ENCODE assay signal across 1 cellular context in the genomic region with DNA sequence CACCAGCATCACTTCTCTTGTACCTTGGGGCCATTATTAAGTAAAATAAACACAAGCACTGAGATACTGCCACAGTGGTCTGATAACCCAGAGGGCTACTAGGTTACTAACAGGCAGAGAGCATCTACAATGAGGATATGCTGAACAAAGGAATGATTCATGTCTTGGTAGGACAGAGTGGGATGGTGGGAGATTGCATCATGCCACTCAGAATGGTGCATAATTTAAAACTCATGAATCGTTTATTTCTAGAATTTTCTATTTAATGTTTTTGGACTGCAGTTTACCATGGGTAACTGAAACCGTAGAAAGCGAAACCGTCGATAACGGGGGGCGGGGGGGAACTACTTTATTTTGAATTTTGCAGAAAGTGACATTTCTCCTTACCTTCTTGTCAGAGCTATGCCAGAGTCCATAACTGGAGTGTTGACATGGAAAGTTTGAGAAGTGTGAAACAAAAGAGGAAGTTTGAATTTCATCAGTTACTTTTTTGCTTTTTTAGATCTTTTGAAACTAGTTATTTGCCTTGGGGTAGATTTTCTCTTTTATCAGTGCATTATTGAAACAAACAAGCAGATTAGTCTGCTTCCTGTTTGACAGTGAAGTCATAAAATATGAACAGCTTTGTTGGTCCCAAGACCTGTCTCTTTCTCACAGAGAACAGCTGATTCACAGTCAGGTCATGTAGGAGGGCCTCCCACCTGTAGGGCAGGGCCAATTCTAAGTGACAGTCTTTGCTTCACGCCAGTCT.
TF ChIP-seq lines count a peak whose summit lies in the region.

No MANE protein-coding gene starts in this region.

TF ChIP-seq in GM12878, 131 proteins besides CTCF, POLR2A, EP300 and RAD21 (continued from another document):
- TF ChIP-seq, protein P1, sequence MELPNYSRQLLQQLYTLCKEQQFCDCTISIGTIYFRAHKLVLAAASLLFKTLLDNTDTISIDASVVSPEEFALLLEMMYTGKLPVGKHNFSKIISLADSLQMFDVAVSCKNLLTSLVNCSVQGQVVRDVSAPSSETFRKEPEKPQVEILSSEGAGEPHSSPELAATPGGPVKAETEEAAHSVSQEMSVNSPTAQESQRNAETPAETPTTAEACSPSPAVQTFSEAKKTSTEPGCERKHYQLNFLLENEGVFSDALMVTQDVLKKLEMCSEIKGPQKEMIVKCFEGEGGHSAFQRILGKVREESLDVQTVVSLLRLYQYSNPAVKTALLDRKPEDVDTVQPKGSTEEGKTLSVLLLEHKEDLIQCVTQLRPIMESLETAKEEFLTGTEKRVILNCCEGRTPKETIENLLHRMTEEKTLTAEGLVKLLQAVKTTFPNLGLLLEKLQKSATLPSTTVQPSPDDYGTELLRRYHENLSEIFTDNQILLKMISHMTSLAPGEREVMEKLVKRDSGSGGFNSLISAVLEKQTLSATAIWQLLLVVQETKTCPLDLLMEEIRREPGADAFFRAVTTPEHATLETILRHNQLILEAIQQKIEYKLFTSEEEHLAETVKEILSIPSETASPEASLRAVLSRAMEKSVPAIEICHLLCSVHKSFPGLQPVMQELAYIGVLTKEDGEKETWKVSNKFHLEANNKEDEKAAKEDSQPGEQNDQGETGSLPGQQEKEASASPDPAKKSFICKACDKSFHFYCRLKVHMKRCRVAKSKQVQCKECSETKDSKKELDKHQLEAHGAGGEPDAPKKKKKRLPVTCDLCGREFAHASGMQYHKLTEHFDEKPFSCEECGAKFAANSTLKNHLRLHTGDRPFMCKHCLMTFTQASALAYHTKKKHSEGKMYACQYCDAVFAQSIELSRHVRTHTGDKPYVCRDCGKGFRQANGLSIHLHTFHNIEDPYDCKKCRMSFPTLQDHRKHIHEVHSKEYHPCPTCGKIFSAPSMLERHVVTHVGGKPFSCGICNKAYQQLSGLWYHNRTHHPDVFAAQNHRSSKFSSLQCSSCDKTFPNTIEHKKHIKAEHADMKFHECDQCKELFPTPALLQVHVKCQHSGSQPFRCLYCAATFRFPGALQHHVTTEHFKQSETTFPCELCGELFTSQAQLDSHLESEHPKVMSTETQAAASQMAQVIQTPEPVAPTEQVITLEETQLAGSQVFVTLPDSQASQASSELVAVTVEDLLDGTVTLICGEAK (IDR thresholded peaks at IDR 0.05; ENCODE audit: borderline replicate concordance): peak; percentile 68
- TF ChIP-seq NFIC (IDR thresholded peaks at IDR 0.05; ENCODE audit: low read depth, low read length) (peak; percentile 55), SREBF1 (IDR thresholded peaks at IDR 0.05; ENCODE audit: low read length) (no peak), MTA2 (IDR thresholded peaks at IDR 0.05; ENCODE audit: low read depth) (peak; percentile 85), RAD51 (IDR thresholded peaks at IDR 0.05) (peak; percentile 63; the same call in 1 of the 2 replicates), NR2F1 (conservative IDR thresholded peaks at IDR 0.05) (0 out of 2 replicates have a peak, but pooled peaks have one; percentile 30), MYB (IDR thresholded peaks at IDR 0.05; ENCODE audit: borderline replicate concordance, low read depth, low read length) (no peak), ESRRA (IDR thresholded peaks at IDR 0.05; ENCODE audit: low read length) (no peak)
- TF ChIP-seq, protein P2, sequence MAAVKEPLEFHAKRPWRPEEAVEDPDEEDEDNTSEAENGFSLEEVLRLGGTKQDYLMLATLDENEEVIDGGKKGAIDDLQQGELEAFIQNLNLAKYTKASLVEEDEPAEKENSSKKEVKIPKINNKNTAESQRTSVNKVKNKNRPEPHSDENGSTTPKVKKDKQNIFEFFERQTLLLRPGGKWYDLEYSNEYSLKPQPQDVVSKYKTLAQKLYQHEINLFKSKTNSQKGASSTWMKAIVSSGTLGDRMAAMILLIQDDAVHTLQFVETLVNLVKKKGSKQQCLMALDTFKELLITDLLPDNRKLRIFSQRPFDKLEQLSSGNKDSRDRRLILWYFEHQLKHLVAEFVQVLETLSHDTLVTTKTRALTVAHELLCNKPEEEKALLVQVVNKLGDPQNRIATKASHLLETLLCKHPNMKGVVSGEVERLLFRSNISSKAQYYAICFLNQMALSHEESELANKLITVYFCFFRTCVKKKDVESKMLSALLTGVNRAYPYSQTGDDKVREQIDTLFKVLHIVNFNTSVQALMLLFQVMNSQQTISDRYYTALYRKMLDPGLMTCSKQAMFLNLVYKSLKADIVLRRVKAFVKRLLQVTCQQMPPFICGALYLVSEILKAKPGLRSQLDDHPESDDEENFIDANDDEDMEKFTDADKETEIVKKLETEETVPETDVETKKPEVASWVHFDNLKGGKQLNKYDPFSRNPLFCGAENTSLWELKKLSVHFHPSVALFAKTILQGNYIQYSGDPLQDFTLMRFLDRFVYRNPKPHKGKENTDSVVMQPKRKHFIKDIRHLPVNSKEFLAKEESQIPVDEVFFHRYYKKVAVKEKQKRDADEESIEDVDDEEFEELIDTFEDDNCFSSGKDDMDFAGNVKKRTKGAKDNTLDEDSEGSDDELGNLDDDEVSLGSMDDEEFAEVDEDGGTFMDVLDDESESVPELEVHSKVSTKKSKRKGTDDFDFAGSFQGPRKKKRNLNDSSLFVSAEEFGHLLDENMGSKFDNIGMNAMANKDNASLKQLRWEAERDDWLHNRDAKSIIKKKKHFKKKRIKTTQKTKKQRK (IDR thresholded peaks at IDR 0.05; ENCODE audit: low read depth, low read length): no peak
- TF ChIP-seq, protein P3, sequence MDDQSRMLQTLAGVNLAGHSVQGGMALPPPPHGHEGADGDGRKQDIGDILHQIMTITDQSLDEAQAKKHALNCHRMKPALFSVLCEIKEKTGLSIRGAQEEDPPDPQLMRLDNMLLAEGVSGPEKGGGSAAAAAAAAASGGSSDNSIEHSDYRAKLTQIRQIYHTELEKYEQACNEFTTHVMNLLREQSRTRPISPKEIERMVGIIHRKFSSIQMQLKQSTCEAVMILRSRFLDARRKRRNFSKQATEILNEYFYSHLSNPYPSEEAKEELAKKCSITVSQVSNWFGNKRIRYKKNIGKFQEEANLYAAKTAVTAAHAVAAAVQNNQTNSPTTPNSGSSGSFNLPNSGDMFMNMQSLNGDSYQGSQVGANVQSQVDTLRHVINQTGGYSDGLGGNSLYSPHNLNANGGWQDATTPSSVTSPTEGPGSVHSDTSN (IDR thresholded peaks at IDR 0.05; ENCODE audit: insufficient replicate concordance, low read depth, low read length): peak; percentile 28
